In genomic region chr11:6259638-6260019, GRCh38 we compare ENCODE assay signal across 8 cellular contexts. TPM values are rescaled to one million over a fixed set of nuclear protein-coding genes. Genes with fewer than 3 reads are reported as not detected.
A peak's percentile ranks its signal among the peaks of the same experiment; 100 is the strongest.
DNase-seq lines count a peak whose midpoint lies in the region; ATAC-seq and TF ChIP-seq lines count a peak whose summit lies in the region.

Gene CCKBR, plus strand, starts transcription at chr11:6259838. Its CDS starts 91 bp downstream, at chr11:6259929.

- H3K27me3 ChIP-seq in foreskin keratinocyte (peaks cover 99% of the 10 kb centered on the region), trophoblast cell (ENCODE audit: insufficient read depth, low read length) (no peaks in the 10 kb centered on the region)

- peak within 1 kb of the TSS; percentile 72 for H2AK5ac ChIP-seq in trophoblast cell (ENCODE audit: low read length)

- peaks cover 0 to 4% of the 10 kb centered on the region in 2 experiments for H3K36me3 ChIP-seq in trophoblast cell (ENCODE audit: control insufficient read depth in 1 of 2, insufficient read depth in 2 of 2, low read length in 2 of 2)

- H3K27ac ChIP-seq in foreskin keratinocyte: no peak within 1 kb of the TSS
- peak within 1 kb of the TSS; percentile 60 for H3K27ac ChIP-seq in trophoblast cell (ENCODE audit: low read depth, low read length)

- peak within 1 kb of the TSS; percentile 29 for H2BK5ac ChIP-seq in trophoblast cell (ENCODE audit: low read depth, low read length, poor library complexity)

- H3K4me1 ChIP-seq in foreskin keratinocyte (no peaks in the 10 kb centered on the region), trophoblast cell (ENCODE audit: control insufficient read depth in 1 of 2, insufficient read depth in 2 of 2, low read length in 2 of 2) (peaks cover 5 to 12% of the 10 kb centered on the region in 2 experiments)

- ATAC-seq in foreskin keratinocyte: peak; percentile 55
- no peak for ATAC-seq in GM21576 (IDR thresholded peaks at IDR 0.05; ENCODE audit: unreplicated experiment)
- ATAC-seq in HG03521 (IDR thresholded peaks at IDR 0.05; ENCODE audit: unreplicated experiment): no peak

- peak within 1 kb of the TSS; percentile 71 for H3K4me3 ChIP-seq in trophoblast cell (ENCODE audit: low read depth, low read length)

- peak within 1 kb of the TSS; percentile 46 for H2BK12ac ChIP-seq in trophoblast cell (ENCODE audit: low read length)

- H4K91ac ChIP-seq in trophoblast cell (ENCODE audit: low read depth, low read length): peak within 1 kb of the TSS; percentile 62

- WGBS in trophoblast cell (ENCODE audit: extremely low coverage, insufficient coverage, insufficient read length): no CpG with 5 or more reads among the region's 35 CpGs

- H3K79me1 ChIP-seq in trophoblast cell (ENCODE audit: low read length): peaks cover 15% of the 10 kb centered on the region

- H3K9ac ChIP-seq in trophoblast cell (ENCODE audit: low read length): peak within 1 kb of the TSS; percentile 4

- no peak within 1 kb of the TSS for H4K12ac ChIP-seq in trophoblast cell (ENCODE audit: low read depth, low read length)

- H2BK120ac ChIP-seq in trophoblast cell (ENCODE audit: insufficient read depth, low read length, poor library complexity): peak within 1 kb of the TSS; percentile 37

- H3K18ac ChIP-seq in trophoblast cell (ENCODE audit: low read length): peak within 1 kb of the TSS; percentile 69

- H3K9me3 ChIP-seq in trophoblast cell (ENCODE audit: insufficient read depth, low read depth, low read length): no peaks in the 10 kb centered on the region

- H4K8ac ChIP-seq in trophoblast cell (ENCODE audit: low read depth, low read length): peak within 1 kb of the TSS; percentile 72

- H3K4ac ChIP-seq in trophoblast cell (ENCODE audit: low read depth, low read length): peak within 1 kb of the TSS; percentile 41

- peak; percentile 11 for DNase-seq in LoVo (ENCODE audit: low spot score)
- peak; percentile 21 to 37 for DNase-seq in activated CD4-positive, alpha-beta T cell treated with anti-CD3 and anti-CD28 coated beads, Interleukin-2, amount 50 U/mL, for 48 hours
- DNase-seq in foreskin keratinocyte: no peak
- no peak for DNase-seq in trophoblast cell
- no peak for DNase-seq in MV-4-11 (lab: John Stamatoyannopoulos, UW)
- no peak for DNase-seq in HK-2 (ENCODE audit: unreplicated experiment)

- TF ChIP-seq CTCF in foreskin keratinocyte (conservative IDR thresholded peaks at IDR 0.05): no peak

- peak within 1 kb of the TSS; percentile 92 for H3K4me2 ChIP-seq in trophoblast cell (ENCODE audit: low read length)

- no peak within 1 kb of the TSS for H3K23ac ChIP-seq in trophoblast cell (ENCODE audit: low read length)

- H3K14ac ChIP-seq in trophoblast cell (ENCODE audit: low read length): peak within 1 kb of the TSS; percentile 68

- peak within 1 kb of the TSS; percentile 55 for H2AFZ ChIP-seq in trophoblast cell (ENCODE audit: insufficient read depth, low read length, poor library complexity)

- H3K79me2 ChIP-seq in trophoblast cell (ENCODE audit: control insufficient read depth, insufficient read depth, low read length, poor library complexity): peaks cover 11% of the 10 kb centered on the region

RNA-seq across cellular contexts. Expression of gene CCKBR, which starts in this region (rescaled TPM):
- total RNA-seq in foreskin keratinocyte: not detected in 2 replicates
- polyA plus RNA-seq in foreskin keratinocyte: not detected in 2 replicates
- polyA plus RNA-seq in trophoblast cell (2013): 198 and 222 TPM in 2 replicates

Comparison
In these comparisons a context has a peak if more than half of its experiments do, and no peak if none do; other contexts are left out.
1. Peak in ATAC-seq in foreskin keratinocyte; RNA of the gene not detected or under 1 TPM.
2. DNase-seq: peak in LoVo (single experiment) and activated CD4-positive, alpha-beta T cell treated with anti-CD3 and anti-CD28 coated beads, Interleukin-2, amount 50 U/mL, for 48 hours (2 of 2); none in foreskin keratinocyte (0 of 2), trophoblast cell (0 of 2), MV-4-11 (single experiment) and HK-2 (single experiment).